Comparison of ENCODE assay signal across 15 cellular contexts in the genomic region with DNA sequence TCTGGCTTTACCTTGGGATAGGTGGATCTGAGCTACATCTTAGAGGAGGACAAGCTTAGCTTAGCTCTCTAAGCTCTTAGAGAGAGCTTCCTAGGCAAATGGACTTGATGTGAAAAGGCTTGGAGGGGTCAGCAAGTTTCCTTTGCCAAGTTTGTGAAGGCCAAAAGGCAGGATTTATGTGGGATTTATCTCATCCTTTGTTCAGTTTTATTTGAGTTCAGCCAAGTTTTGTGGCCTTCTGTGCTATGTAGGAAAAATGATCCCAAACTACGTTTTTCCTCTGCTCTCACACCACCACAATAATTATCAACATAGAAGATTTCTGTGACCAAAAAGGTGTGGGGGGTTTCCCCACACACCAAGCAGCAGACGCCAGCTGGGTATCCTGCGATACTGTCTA. TPM values are rescaled to one million over a fixed set of nuclear protein-coding genes. Genes with fewer than 3 reads are reported as not detected.
DNase-seq lines count a peak whose midpoint lies in the region; ATAC-seq, FAIRE-seq and TF ChIP-seq lines count a peak whose summit lies in the region.
"Had no signal": no experiment of that assay in that cellular context is flagged by ENCODE, and none has a peak within 500 bp of the region (broad histone marks: within the 10 kb centered on the region; RNA-seq: fewer than 3 reads in every experiment).

No MANE protein-coding gene starts in this region.

- H3K4me2 ChIP-seq in HepG2 (ENCODE audit: low read depth, low read length) (no peak overlapping the region), GM23248 (ENCODE audit: unreplicated experiment) (no peak overlapping the region)
- H3K4me2 ChIP-seq: BLaER1 treated with 17β-estradiol and CSF1 and Interleukin-3, amounts not matched to agents 10 nM and 100 nM had no signal

- no peaks in the 10 kb centered on the region for H3K9me3 Mint-ChIP-seq in mesothelial cell of epicardium
- H3K9me3 Mint-ChIP-seq in stimulated activated memory B cell treated with anti-CD40 and anti-IgM and Interleukin-4, amounts not matched to agents 10 μg/mL and 1 μg/mL and 100 μg/mL, for 72 hours = no peaks in the 10 kb centered on the region
- H3K9me3 Mint-ChIP-seq: CD4-positive, CD25-positive, alpha-beta regulatory T cell; H9 had no signal

- H3K36me3 Mint-ChIP-seq in mesothelial cell of epicardium = no peaks in the 10 kb centered on the region
- no peaks in the 10 kb centered on the region for H3K36me3 Mint-ChIP-seq in stimulated activated memory B cell treated with anti-CD40 and anti-IgM and Interleukin-4, amounts not matched to agents 10 μg/mL and 1 μg/mL and 100 μg/mL, for 72 hours
- H3K36me3 Mint-ChIP-seq: CD4-positive, CD25-positive, alpha-beta regulatory T cell had no signal

- H3K27ac ChIP-seq in liver (ENCODE audit: low read depth in 1 of 2, low read length in 2 of 2) (no peak overlapping the region), HepG2 (ENCODE audit: extremely low read length, insufficient read depth, low read length) (no peak overlapping the region), testis (peak overlapping the region; percentile 55 to 74), GM23248 (no peak overlapping the region)
- H3K27ac ChIP-seq: BLaER1 treated with 17β-estradiol and CSF1 and Interleukin-3, amounts not matched to agents 10 nM and 100 nM had no signal

- no peak overlapping the region for H2AFZ ChIP-seq in HepG2 (ENCODE audit: low read length)
- no peak overlapping the region for H2AFZ ChIP-seq in GM23248

- FAIRE-seq in HepG2 (lab: Jason Lieb, UNC) (no peak), frontal cortex (lab: Jason Lieb, UNC) (no peak)

- no peak overlapping the region for H3K9ac ChIP-seq in liver (ENCODE audit: low read depth in 1 of 2, low read length in 2 of 2)
- H3K9ac ChIP-seq in HepG2 (ENCODE audit: insufficient read depth, low read depth, low read length) = no peak overlapping the region
- H3K9ac ChIP-seq in GM23248 = no peak overlapping the region
- H3K9ac ChIP-seq: BLaER1 treated with 17β-estradiol and CSF1 and Interleukin-3, amounts not matched to agents 10 nM and 100 nM had no signal

- no peaks in the 10 kb centered on the region for H3K9me2 ChIP-seq in GM23248 (ENCODE audit: insufficient read depth)

- H3K4me3 ChIP-seq in liver (ENCODE audit: low read depth in 1 of 3, low read length in 3 of 3) (no peak overlapping the region), HepG2 (replicated peaks in 1 of 3; ENCODE audit: insufficient read depth in 1 of 3, low read depth in 2 of 3, low read length in 3 of 3) (no peak overlapping the region), fibroblast of pulmonary artery (replicated peaks; ENCODE audit: low read depth, low read length) (no peak overlapping the region), testis (no peak overlapping the region), GM23248 (no peak overlapping the region)
- H3K4me3 ChIP-seq: BLaER1 treated with 17β-estradiol and CSF1 and Interleukin-3, amounts not matched to agents 10 nM and 100 nM had no signal

- TF ChIP-seq RAD21 in liver (IDR thresholded peaks at IDR 0.05) (no peak), HepG2 (CRISPR knock-in tag; IDR thresholded peaks at IDR 0.05) (no peak)

- H3K27me3 ChIP-seq in liver (ENCODE audit: control insufficient read depth in 4 of 4, insufficient read depth in 4 of 4, low read length in 3 of 4) (no peaks in the 10 kb centered on the region), HepG2 (ENCODE audit: control insufficient read depth in 1 of 2, insufficient read depth in 2 of 2, low read length in 2 of 2) (no peaks in the 10 kb centered on the region; a peak in 1 of 5 replicates), testis (no peaks in the 10 kb centered on the region), GM23248 (replicated peaks; ENCODE audit: insufficient read depth) (no peaks in the 10 kb centered on the region)
- H3K27me3 ChIP-seq: BLaER1 treated with 17β-estradiol and CSF1 and Interleukin-3, amounts not matched to agents 10 nM and 100 nM had no signal

- TF ChIP-seq POLR2A in HepG2 (IDR thresholded peaks at IDR 0.05; ENCODE audit: insufficient read depth in 1 of 2, low read depth in 2 of 2, low read length in 2 of 2) (no peak), testis (IDR thresholded peaks at IDR 0.05) (no peak)

- H3K79me2 ChIP-seq in HepG2 (ENCODE audit: insufficient read depth, low read length) (no peaks in the 10 kb centered on the region), GM23248 (ENCODE audit: insufficient read depth) (no peaks in the 10 kb centered on the region)

- H3K27ac Mint-ChIP-seq in mesothelial cell of epicardium = peak overlapping the region; percentile 66
- no peak overlapping the region for H3K27ac Mint-ChIP-seq in stimulated activated memory B cell treated with anti-CD40 and anti-IgM and Interleukin-4, amounts not matched to agents 10 μg/mL and 1 μg/mL and 100 μg/mL, for 72 hours
- H3K27ac Mint-ChIP-seq: CD4-positive, CD25-positive, alpha-beta regulatory T cell; H9 had no signal

- TF ChIP-seq EP300 in HepG2 (IDR thresholded peaks at IDR 0.05; ENCODE audit: low read depth in 2 of 2, low read length in 2 of 2) = no peak
- no peak for TF ChIP-seq EP300 in HepG2 (CRISPR knock-in tag; IDR thresholded peaks at IDR 0.05; ENCODE audit: borderline replicate concordance)

- no peak; the same call in 2 of the 3 replicates for ATAC-seq in HepG2
- no peak for ATAC-seq in stimulated activated memory B cell treated with anti-CD40 and anti-IgM and Interleukin-4, amounts not matched to agents 10 μg/mL and 1 μg/mL and 100 μg/mL, for 72 hours

- peaks cover 12% of the 10 kb centered on the region for H3K4me1 Mint-ChIP-seq in mesothelial cell of epicardium
- H3K4me1 Mint-ChIP-seq in stimulated activated memory B cell treated with anti-CD40 and anti-IgM and Interleukin-4, amounts not matched to agents 10 μg/mL and 1 μg/mL and 100 μg/mL, for 72 hours = peaks cover 8% of the 10 kb centered on the region
- H3K4me1 Mint-ChIP-seq: H9 had no signal

- DNase-seq in HepG2 (ENCODE audit: low spot score) = no peak
- peak; percentile 52 for DNase-seq in fibroblast of pulmonary artery (ENCODE audit: low read depth)
- DNase-seq in mesothelial cell of epicardium (ENCODE audit: low spot score in 2 of 2, unreplicated experiment in 2 of 2) = no peak
- peak; percentile 30 for DNase-seq in testis
- DNase-seq in frontal cortex (ENCODE audit: low spot score in 2 of 2) = no peak
- no peak for DNase-seq in GM23248
- DNase-seq: ACHN; Calu3; CD4-positive, CD25-positive, alpha-beta regulatory T cell; DMS 273 treated with DMSO at 0.1 percent for 48 hours; GOT3; H9 had no signal

- H3F3A ChIP-seq in GM23248 (ENCODE audit: insufficient read depth) = peaks cover 12% of the 10 kb centered on the region

- intact Hi-C loops in HepG2 (cut with micrococcal nuclease; ENCODE audit: unreplicated experiment) = no loop called here
- intact Hi-C loops in testis (cut with DNase I; ENCODE audit: low total_unique reads) = no loop called here

- H3K4me3 Mint-ChIP-seq in mesothelial cell of epicardium = no peak overlapping the region
- H3K4me3 Mint-ChIP-seq in stimulated activated memory B cell treated with anti-CD40 and anti-IgM and Interleukin-4, amounts not matched to agents 10 μg/mL and 1 μg/mL and 100 μg/mL, for 72 hours = no peak overlapping the region
- H3K4me3 Mint-ChIP-seq: CD4-positive, CD25-positive, alpha-beta regulatory T cell; H9 had no signal

- WGBS in liver = 65% methylated on average over 3 of the region's 3 CpGs
- WGBS in HepG2 (ENCODE audit: low lambda C conversion rate) = 40% methylated on average over 3 of the region's 3 CpGs
- 29 to 35% methylated on average over 3 of the region's 3 CpGs for WGBS in testis, 2 donors
- 63 to 71% methylated on average over 3 of the region's 3 CpGs for WGBS in GM23248 (ENCODE audit: low coverage in 1 of 2, low lambda C conversion rate in 2 of 2, missing lambda C conversion rate in 2 of 2), 2 experiments

- POLR2A ChIA-PET in HepG2 (lab: Yijun Ruan, JAX) = no interaction called here

- H3K9me3 ChIP-seq in liver (ENCODE audit: control insufficient read depth in 4 of 4, low read length in 3 of 4) (no peaks in the 10 kb centered on the region), HepG2 (ENCODE audit: low read length) (no peaks in the 10 kb centered on the region), testis (no peaks in the 10 kb centered on the region), GM23248 (ENCODE audit: low read depth) (no peaks in the 10 kb centered on the region)
- H3K9me3 ChIP-seq: BLaER1 treated with 17β-estradiol and CSF1 and Interleukin-3, amounts not matched to agents 10 nM and 100 nM had no signal

- H4K20me1 ChIP-seq in HepG2 (ENCODE audit: insufficient read depth, low read length) (no peaks in the 10 kb centered on the region), GM23248 (ENCODE audit: insufficient read depth) (no peaks in the 10 kb centered on the region)
- H4K20me1 ChIP-seq: BLaER1 treated with 17β-estradiol and CSF1 and Interleukin-3, amounts not matched to agents 10 nM and 100 nM had no signal

- H3K36me3 ChIP-seq in liver (ENCODE audit: control insufficient read depth in 4 of 4, insufficient read depth in 3 of 4, low read depth in 1 of 4, low read length in 3 of 4) (no peaks in the 10 kb centered on the region), HepG2 (replicated peaks in 1 of 2; ENCODE audit: control insufficient read depth in 1 of 2, insufficient read depth in 2 of 2, low read length in 2 of 2) (no peaks in the 10 kb centered on the region), testis (ENCODE audit: low read depth, missing control alignments) (no peaks in the 10 kb centered on the region), GM23248 (ENCODE audit: low read depth) (no peaks in the 10 kb centered on the region)
- H3K36me3 ChIP-seq: BLaER1 treated with 17β-estradiol and CSF1 and Interleukin-3, amounts not matched to agents 10 nM and 100 nM had no signal

- in situ Hi-C loops in HepG2 (cut with HindIII; ENCODE audit: extremely low pct_ligation_motif_present, low pct_unique_long_range_greater_than_20kb) = no loop called here
- in situ Hi-C loops in GM23248 (cut with MboI) = no loop called here

- TF ChIP-seq CTCF in liver (IDR thresholded peaks at IDR 0.05; ENCODE audit: low read depth, low read length, missing input control) = no peak
- no peak for TF ChIP-seq CTCF in HepG2 (CRISPR knock-in tag; IDR thresholded peaks at IDR 0.05)
- no peak for TF ChIP-seq CTCF in fibroblast of pulmonary artery (IDR thresholded peaks at IDR 0.05; ENCODE audit: low read length, missing control alignments)
- no peak for TF ChIP-seq CTCF in mesothelial cell of epicardium (IDR thresholded peaks at IDR 0.05; ENCODE audit: unreplicated experiment)
- no peak for TF ChIP-seq CTCF in testis (IDR thresholded peaks at IDR 0.05)

- no TSS peak for BruUV-seq in HepG2 (replicated peaks; lab: Mats Ljungman, UMichigan)

- H3K27me3 Mint-ChIP-seq in mesothelial cell of epicardium (ENCODE audit: low read depth) = no peaks in the 10 kb centered on the region
- H3K27me3 Mint-ChIP-seq in stimulated activated memory B cell treated with anti-CD40 and anti-IgM and Interleukin-4, amounts not matched to agents 10 μg/mL and 1 μg/mL and 100 μg/mL, for 72 hours = no peaks in the 10 kb centered on the region

- H3K4me1 ChIP-seq in liver (ENCODE audit: control insufficient read depth in 4 of 4, insufficient read depth in 4 of 4, low read length in 3 of 4) = peaks cover 0 to 8% (median 0%) of the 10 kb centered on the region in 4 donors
- peaks cover 22% of the 10 kb centered on the region for H3K4me1 ChIP-seq in HepG2 (ENCODE audit: insufficient read depth, low read length)
- H3K4me1 ChIP-seq in testis = peaks cover 19% of the 10 kb centered on the region
- H3K4me1 ChIP-seq in GM23248 (ENCODE audit: insufficient read depth) = peaks cover 12% of the 10 kb centered on the region

- CTCF ChIA-PET in HepG2 (lab: Yijun Ruan, JAX; ENCODE audit: low intra/inter-chr PET ratio, low total read pairs) = no interaction called here

RNA-seq across cellular contexts. Expression of gene RNF11, which starts 26.0 kb away (rescaled TPM):
- total RNA-seq in liver (100 to 1,000 TPM in 1 of 2 donors, 10 to 100 TPM in 1; 60.5 to 102 TPM), HepG2 (2016; rRNA removed; fragmentation: Illumina TruSeq; extraction: Trizol) (41.2 and 49.0 TPM in 2 replicates), mesothelial cell of epicardium (68.5 to 76.7 TPM (median 71.2 TPM) in 3 replicates), testis (10 to 100 TPM; 59.8 to 89.7 TPM), frontal cortex (177 TPM)
- polyA plus RNA-seq in liver (10 to 100 TPM; 24.1 to 36.9 TPM), HepG2 (2011; rRNA removed) (41.1 and 48.8 TPM in 2 replicates), testis (ENCODE audit: insufficient read depth, low read depth, low replicate concordance) (108 TPM), GM23248 (2016; fragmentation: Nextera tagmentation; extraction: Ambion mirVana) (93.2 and 94.1 TPM in 2 replicates)
- 40.4 and 41.7 TPM in 2 replicates for total RNA-seq in HepG2 (2016; cell fraction: cytosol; rRNA removed; fragmentation: Illumina TruSeq; extraction: Trizol; ENCODE audit: low read depth)
- total RNA-seq in HepG2 (2016; cell fraction: insoluble cytoplasmic fraction; rRNA removed; fragmentation: Illumina TruSeq; extraction: Trizol) = 44.1 and 44.9 TPM in 2 replicates
- 108 and 109 TPM in 2 replicates for total RNA-seq in HepG2 (2016; cell fraction: membrane; rRNA removed; fragmentation: Illumina TruSeq; extraction: Trizol)
- 14.6 and 15.0 TPM in 2 replicates for total RNA-seq in HepG2 (2016; cell fraction: nucleus; rRNA removed; fragmentation: Illumina TruSeq; extraction: Trizol)
- 22.4 and 47.6 TPM in 2 replicates for polyA plus RNA-seq in HepG2 (2011; cell fraction: cytosol; rRNA removed)
- 9.7 and 20.8 TPM in 2 replicates for polyA plus RNA-seq in HepG2 (2011; cell fraction: nucleus; rRNA removed)
- 50.9 and 62.3 TPM in 2 replicates for polyA plus RNA-seq in HepG2 (2012)
- polyA plus RNA-seq in HepG2 (2016; cell fraction: cytosol; fragmentation: Illumina TruSeq; extraction: Trizol; ENCODE audit: low read depth) = 51.9 and 57.1 TPM in 2 replicates
- polyA plus RNA-seq in HepG2 (2016; cell fraction: insoluble cytoplasmic fraction; fragmentation: Illumina TruSeq; extraction: Trizol; ENCODE audit: low read depth) = 45.2 and 55.5 TPM in 2 replicates
- 101 and 102 TPM in 2 replicates for polyA plus RNA-seq in HepG2 (2016; cell fraction: membrane; fragmentation: Illumina TruSeq; extraction: Trizol; ENCODE audit: low read depth)
- polyA plus RNA-seq in HepG2 (2016; cell fraction: nucleus; fragmentation: Illumina TruSeq; extraction: Trizol; ENCODE audit: insufficient read depth, low read depth) = 23.0 and 30.8 TPM in 2 replicates
- polyA minus RNA-seq in HepG2 (2011; rRNA and poly(A)+ RNA removed; ENCODE audit: low replicate concordance) = 56.8 and 62.3 TPM in 2 replicates
- polyA minus RNA-seq in HepG2 (2011; cell fraction: cytosol; rRNA and poly(A)+ RNA removed) = 36.2 and 53.5 TPM in 2 replicates
- polyA minus RNA-seq in HepG2 (2011; cell fraction: nucleus; rRNA and poly(A)+ RNA removed) = 20.1 and 41.4 TPM in 2 replicates
- 120 and 128 TPM in 2 replicates for total RNA-seq in GM23248 (2014; rRNA removed; shearing (Covaris generic))

Comparison
In these comparisons a context has a peak if more than half of its experiments do, and no peak if none do; other contexts are left out.
1. H3K27ac ChIP-seq: peak in testis (2 of 2); none in liver (0 of 2), HepG2 (single experiment) and GM23248 (single experiment).
2. DNase-seq: peak in fibroblast of pulmonary artery (single experiment) and testis (single experiment); none in HepG2 (single experiment), mesothelial cell of epicardium (0 of 2), frontal cortex (0 of 2) and GM23248 (single experiment).